10 cellular contexts compared by ENCODE assay signal in genomic region chr5:68456756-68457217, GRCh38.
DNase-seq lines count a peak whose midpoint lies in the region; ATAC-seq and TF ChIP-seq lines count a peak whose summit lies in the region.
"Had no signal": no experiment of that assay in that cellular context is flagged by ENCODE, and none has a peak within 500 bp of the region (broad histone marks: within the 10 kb centered on the region; RNA-seq: fewer than 3 reads in every experiment).

No MANE protein-coding gene starts in this region.

- H3K27ac ChIP-seq in foreskin keratinocyte = no peak overlapping the region
- H3K27ac ChIP-seq in smooth muscle cell (ENCODE audit: low read depth) = peak overlapping the region; percentile 53

- peaks cover 4% of the 10 kb centered on the region for H3F3A ChIP-seq in smooth muscle cell (ENCODE audit: low read depth)

- H3K4me1 ChIP-seq in foreskin keratinocyte = peaks cover 11% of the 10 kb centered on the region
- H3K4me1 ChIP-seq in smooth muscle cell (ENCODE audit: low read depth) = peaks cover 5% of the 10 kb centered on the region
- H3K4me1 ChIP-seq in Caco-2 = peaks cover 22% of the 10 kb centered on the region

- H3K27me3 ChIP-seq in foreskin keratinocyte (no peaks in the 10 kb centered on the region), smooth muscle cell (ENCODE audit: low read depth) (no peaks in the 10 kb centered on the region), Caco-2 (replicated peaks; ENCODE audit: control insufficient read depth, insufficient read depth, low read length) (no peaks in the 10 kb centered on the region)

- ATAC-seq in foreskin keratinocyte = peak; percentile 21

- H3K27ac Mint-ChIP-seq in Caco-2 (ENCODE audit: unreplicated experiment) = no peak overlapping the region

- intact Hi-C loops in Caco-2 (cut with micrococcal nuclease; ENCODE audit: unreplicated experiment) = no loop called here

- peak overlapping the region; percentile 9 for H3K9ac ChIP-seq in smooth muscle cell (ENCODE audit: low read depth)

- H3K36me3 Mint-ChIP-seq in Caco-2 (ENCODE audit: insufficient read depth, unreplicated experiment) = no peaks in the 10 kb centered on the region

- H3K4me3 ChIP-seq in smooth muscle cell (no peak overlapping the region), Caco-2 (ENCODE audit: low read depth, low read length) (no peak overlapping the region)

- H3K36me3 ChIP-seq in smooth muscle cell (ENCODE audit: low read depth) (no peaks in the 10 kb centered on the region), Caco-2 (ENCODE audit: control insufficient read depth, insufficient read depth, low read length) (no peaks in the 10 kb centered on the region)

- no peaks in the 10 kb centered on the region for H3K27me3 Mint-ChIP-seq in Caco-2 (ENCODE audit: insufficient read depth, unreplicated experiment)

- BruUV-seq in Caco-2 (replicated peaks; lab: Mats Ljungman, UMichigan) = no TSS peak

- H3K9me3 Mint-ChIP-seq in Caco-2 (ENCODE audit: unreplicated experiment) = no peaks in the 10 kb centered on the region

- WGBS in smooth muscle cell (ENCODE audit: low lambda C conversion rate) = 45% methylated on average over 4 of the region's 4 CpGs

- no peaks in the 10 kb centered on the region for H4K20me1 ChIP-seq in smooth muscle cell (ENCODE audit: low read depth)

- H3K79me2 ChIP-seq in smooth muscle cell (ENCODE audit: low read depth) = no peaks in the 10 kb centered on the region

- no peaks in the 10 kb centered on the region for H3K4me1 Mint-ChIP-seq in Caco-2 (ENCODE audit: low read depth, unreplicated experiment)

- TF ChIP-seq CTCF in foreskin keratinocyte (conservative IDR thresholded peaks at IDR 0.05) (no peak), smooth muscle cell (IDR thresholded peaks at IDR 0.05; ENCODE audit: borderline replicate concordance, insufficient read depth, poor library complexity, severe bottlenecking) (no peak), Caco-2 (IDR thresholded peaks at IDR 0.05; ENCODE audit: insufficient read depth in 1 of 2, low read depth in 1 of 2, low read length in 1 of 2, severe bottlenecking in 1 of 2, unreplicated experiment in 1 of 2) (no peak)

- peak overlapping the region; percentile 17 for H3K4me2 ChIP-seq in smooth muscle cell

- H3K9me3 ChIP-seq in smooth muscle cell (replicated peaks; ENCODE audit: low read depth) (no peaks in the 10 kb centered on the region), Caco-2 (no peaks in the 10 kb centered on the region; the same call in 1 of the 2 replicates)

- DNase-seq in DMS153 (lab: John Stamatoyannopoulos, UW) (peak; percentile 14), DMS153 treated with DMSO at 0.1 percent for 48 hours (lab: John Stamatoyannopoulos, UW; ENCODE audit: unreplicated experiment) (no peak), RPMI7951 (ENCODE audit: low read depth) (peak; percentile 67), foreskin keratinocyte (peak in 1 of 2 donors; percentile 56), smooth muscle cell (lab: John Stamatoyannopoulos, UW; ENCODE audit: unreplicated experiment) (no peak), Caco-2 (no peak), germinal center (ENCODE audit: low spot score) (no peak)
- DNase-seq in activated CD4-positive, alpha-beta T cell treated with anti-CD3 and anti-CD28 coated beads, Interleukin-2, amount 50 U/mL, for 1 hour = no peak
- DNase-seq: 8988T, cortex of kidney had no signal

- H2AFZ ChIP-seq in smooth muscle cell (ENCODE audit: low read depth) = no peak overlapping the region

- CTCF ChIA-PET in Caco-2 (lab: Charles Lee) = no interaction called here

- POLR2A ChIA-PET in Caco-2 (lab: Charles Lee) = no interaction called here

- no peak overlapping the region for H3K4me3 Mint-ChIP-seq in Caco-2 (ENCODE audit: unreplicated experiment)

Comparison
In these comparisons a context has a peak if more than half of its experiments do, and no peak if none do; other contexts are left out.
1. DNase-seq: peak in DMS153 (single experiment) and RPMI7951 (single experiment); none in DMS153 treated with DMSO at 0.1 percent for 48 hours (single experiment), smooth muscle cell (single experiment), activated CD4-positive, alpha-beta T cell treated with anti-CD3 and anti-CD28 coated beads, Interleukin-2, amount 50 U/mL, for 1 hour (single experiment), Caco-2 (0 of 2) and germinal center (single experiment).